7 cellular contexts compared by ENCODE assay signal in genomic region chr5:55937598-55937997, GRCh38. TPM values are rescaled to one million over a fixed set of nuclear protein-coding genes. Genes with fewer than 3 reads are reported as not detected.
DNase-seq lines count a peak whose midpoint lies in the region; ATAC-seq, FAIRE-seq and TF ChIP-seq lines count a peak whose summit lies in the region.
"Not testable (repeated sequence)": the region's sequence is repeated elsewhere in the genome, so short reads cannot be mapped to it uniquely, and the experiment has no call there.

No MANE protein-coding gene starts in this region.

- peak overlapping the region; percentile 9; the same call in 1 of the 2 replicates for H3K4me2 ChIP-seq in KMS-11
- H3K4me2 ChIP-seq in HepG2 (ENCODE audit: low read depth, low read length); smooth muscle cell: not testable (repeated sequence)

- H3K9me3 Mint-ChIP-seq in CD8-positive, alpha-beta T cell; activated CD4-positive, alpha-beta T cell treated with anti-CD3 and anti-CD28 coated beads for 36 hours (ENCODE audit: low read depth); activated naive CD8-positive, alpha-beta T cell (ENCODE audit: low read depth): not testable (repeated sequence)

- H3K79me2 ChIP-seq in KMS-11 (ENCODE audit: insufficient read depth, low read depth); HepG2 (ENCODE audit: insufficient read depth, low read length); smooth muscle cell (ENCODE audit: low read depth): not testable (repeated sequence)

- H3K27me3 Mint-ChIP-seq in CD8-positive, alpha-beta T cell (ENCODE audit: low read depth); activated CD4-positive, alpha-beta T cell treated with anti-CD3 and anti-CD28 coated beads for 36 hours; activated naive CD8-positive, alpha-beta T cell: not testable (repeated sequence)

- not testable (repeated sequence) for H3K9me3 ChIP-seq in CD8-positive, alpha-beta T cell (ENCODE audit: low read length); HepG2 (ENCODE audit: low read length); smooth muscle cell (replicated peaks; ENCODE audit: low read depth)

- not testable (repeated sequence) for TF ChIP-seq RAD21 in HepG2 (CRISPR knock-in tag; IDR thresholded peaks at IDR 0.05)

- peaks cover 64% of the 10 kb centered on the region for H3F3A ChIP-seq in smooth muscle cell (ENCODE audit: low read depth)

- H4K20me1 ChIP-seq in KMS-11 (ENCODE audit: insufficient read depth); HepG2 (ENCODE audit: insufficient read depth, low read length): not testable (repeated sequence)
- H4K20me1 ChIP-seq in smooth muscle cell (ENCODE audit: low read depth) = peaks cover 40% of the 10 kb centered on the region

- DNase-seq in CD8-positive, alpha-beta T cell; activated CD4-positive, alpha-beta T cell treated with anti-CD3 and anti-CD28 coated beads for 36 hours; HepG2 (ENCODE audit: low spot score); smooth muscle cell (lab: John Stamatoyannopoulos, UW; ENCODE audit: unreplicated experiment): not testable (repeated sequence)

- peaks cover 11% of the 10 kb centered on the region for H3K4me1 Mint-ChIP-seq in CD8-positive, alpha-beta T cell (ENCODE audit: low read depth)
- H3K4me1 Mint-ChIP-seq in activated CD4-positive, alpha-beta T cell treated with anti-CD3 and anti-CD28 coated beads for 36 hours = peaks cover 18% of the 10 kb centered on the region
- peaks cover 15% of the 10 kb centered on the region for H3K4me1 Mint-ChIP-seq in activated naive CD8-positive, alpha-beta T cell (ENCODE audit: low read depth)

- H3K27ac Mint-ChIP-seq in CD8-positive, alpha-beta T cell = peak overlapping the region; percentile 37
- peak overlapping the region; percentile 58 for H3K27ac Mint-ChIP-seq in activated CD4-positive, alpha-beta T cell treated with anti-CD3 and anti-CD28 coated beads for 36 hours
- H3K27ac Mint-ChIP-seq in activated naive CD8-positive, alpha-beta T cell = peak overlapping the region; percentile 42

- not testable (repeated sequence) for H3K4me3 Mint-ChIP-seq in CD8-positive, alpha-beta T cell; activated CD4-positive, alpha-beta T cell treated with anti-CD3 and anti-CD28 coated beads for 36 hours; activated naive CD8-positive, alpha-beta T cell

- H3K4me3 ChIP-seq in CD8-positive, alpha-beta T cell (ENCODE audit: low read depth, low read length); KMS-11 (IDR thresholded peaks at IDR 0.05; ENCODE audit: insufficient read depth, low read depth, low read length); HepG2 (replicated peaks in 1 of 3; ENCODE audit: insufficient read depth in 1 of 3, low read depth in 2 of 3, low read length in 3 of 3); smooth muscle cell: not testable (repeated sequence)

- POLR2A ChIA-PET in CD8-positive, alpha-beta T cell (lab: Charles Lee) = not testable (repeated sequence)
- POLR2A ChIA-PET in activated CD4-positive, alpha-beta T cell treated with anti-CD3 and anti-CD28 coated beads for 36 hours (lab: Charles Lee) = interaction anchor here (0.6 kb wide), 1 partner anchor 332 kb away, joined by 4 read pairs; no protein-coding TSS in a partner anchor
- POLR2A ChIA-PET in HepG2 (lab: Yijun Ruan, JAX) = interaction anchor here (3.1 kb wide), 1 partner anchor 264 kb away, joined by 18 read pairs; no protein-coding TSS in a partner anchor

- peak; percentile 89 for FAIRE-seq in colon (lab: Jason Lieb, UNC)
- FAIRE-seq in HepG2 (lab: Jason Lieb, UNC) = not testable (repeated sequence)

- not testable (repeated sequence) for TF ChIP-seq POLR2A in HepG2 (IDR thresholded peaks at IDR 0.05; ENCODE audit: insufficient read depth in 1 of 2, low read depth in 2 of 2, low read length in 2 of 2)

- CTCF ChIA-PET in CD8-positive, alpha-beta T cell (lab: Charles Lee) = interaction anchor here (1.1 to 4.6 kb wide), 8 partner anchors 41 to 900 kb away, joined by 3 to 72 read pairs (median 10); no protein-coding TSS in a partner anchor
- CTCF ChIA-PET in activated CD4-positive, alpha-beta T cell treated with anti-CD3 and anti-CD28 coated beads for 36 hours (lab: Charles Lee) = interaction anchor here (0.6 to 6.8 kb wide), 23 partner anchors 9 to 901 kb away, joined by 3 to 97 read pairs (median 4); no protein-coding TSS in a partner anchor
- CTCF ChIA-PET in HepG2 (lab: Yijun Ruan, JAX; ENCODE audit: low intra/inter-chr PET ratio, low total read pairs) = interaction anchor here (2.5 kb wide), 1 partner anchor 264 kb away, joined by 24 read pairs; no protein-coding TSS in a partner anchor

- H3K36me3 Mint-ChIP-seq in CD8-positive, alpha-beta T cell = peaks cover 54% of the 10 kb centered on the region
- H3K36me3 Mint-ChIP-seq in activated CD4-positive, alpha-beta T cell treated with anti-CD3 and anti-CD28 coated beads for 36 hours (ENCODE audit: low read depth) = peaks cover 34% of the 10 kb centered on the region
- H3K36me3 Mint-ChIP-seq in activated naive CD8-positive, alpha-beta T cell = not testable (repeated sequence)

- not testable (repeated sequence) for H3K27me3 ChIP-seq in CD8-positive, alpha-beta T cell (ENCODE audit: insufficient read depth, low read length); KMS-11 (ENCODE audit: insufficient read depth, low read depth); HepG2 (ENCODE audit: control insufficient read depth in 1 of 2, insufficient read depth in 2 of 2, low read length in 2 of 2); smooth muscle cell (ENCODE audit: low read depth)

- not testable (repeated sequence) for ATAC-seq in CD8-positive, alpha-beta T cell; activated CD4-positive, alpha-beta T cell treated with anti-CD3 and anti-CD28 coated beads for 36 hours; HepG2

- not testable (repeated sequence) for H2AFZ ChIP-seq in KMS-11 (ENCODE audit: low read depth); HepG2 (ENCODE audit: low read length); smooth muscle cell (ENCODE audit: low read depth)

- H3K36me3 ChIP-seq in CD8-positive, alpha-beta T cell (ENCODE audit: insufficient read depth, low read length) = not testable (repeated sequence)
- H3K36me3 ChIP-seq in KMS-11 (ENCODE audit: insufficient read depth) = peaks cover 34% of the 10 kb centered on the region
- H3K36me3 ChIP-seq in HepG2 (replicated peaks in 1 of 2; ENCODE audit: control insufficient read depth in 1 of 2, insufficient read depth in 2 of 2, low read length in 2 of 2) = peaks cover 6 to 22% of the 10 kb centered on the region in 2 experiments
- H3K36me3 ChIP-seq in smooth muscle cell (ENCODE audit: low read depth) = peaks cover 33% of the 10 kb centered on the region

- not testable (repeated sequence) for TF ChIP-seq EP300 in HepG2 (IDR thresholded peaks at IDR 0.05; ENCODE audit: low read depth in 2 of 2, low read length in 2 of 2); HepG2 (CRISPR knock-in tag; IDR thresholded peaks at IDR 0.05; ENCODE audit: borderline replicate concordance)

- TF ChIP-seq CTCF in CD8-positive, alpha-beta T cell (IDR thresholded peaks at IDR 0.05); KMS-11 (conservative IDR thresholded peaks at IDR 0.05; ENCODE audit: low read depth, low read length); HepG2 (CRISPR knock-in tag; IDR thresholded peaks at IDR 0.05); smooth muscle cell (IDR thresholded peaks at IDR 0.05; ENCODE audit: borderline replicate concordance, insufficient read depth, poor library complexity, severe bottlenecking): not testable (repeated sequence)

- intact Hi-C loops in CD8-positive, alpha-beta T cell (cut with DNase I, micrococcal nuclease) = loop anchor here (2.0 to 10.0 kb wide), 5 partner anchors 45 to 1285 kb away; partner anchors contain the start of gene CDC20B (in 1 of the 2)
- intact Hi-C loops in activated CD4-positive, alpha-beta T cell treated with anti-CD3 and anti-CD28 coated beads for 36 hours (cut with DNase I, micrococcal nuclease) = loop anchor here (2.0 to 5.0 kb wide), 4 partner anchors 25 to 900 kb away; no protein-coding TSS in a partner anchor
- intact Hi-C loops in HepG2 (cut with micrococcal nuclease; ENCODE audit: unreplicated experiment) = loop anchor here (1.0 to 10.0 kb wide), 4 partner anchors 327 to 897 kb away; partner anchors contain the start of gene CDC20B

- not testable (repeated sequence) for BruUV-seq in HepG2 (replicated peaks; lab: Mats Ljungman, UMichigan)

- in situ Hi-C loops in HepG2 (cut with HindIII; ENCODE audit: extremely low pct_ligation_motif_present, low pct_unique_long_range_greater_than_20kb) = loop anchor here (25.0 kb wide), 1 partner anchor 900 kb away; no protein-coding TSS in a partner anchor

- H3K4me1 ChIP-seq in CD8-positive, alpha-beta T cell (ENCODE audit: insufficient read depth, low read length); smooth muscle cell (ENCODE audit: low read depth): not testable (repeated sequence)
- peaks cover 89% of the 10 kb centered on the region for H3K4me1 ChIP-seq in KMS-11 (ENCODE audit: low read depth, poor library complexity, severe bottlenecking)
- H3K4me1 ChIP-seq in HepG2 (ENCODE audit: insufficient read depth, low read length) = peaks cover 35% of the 10 kb centered on the region

- not testable (repeated sequence) for H3K27ac ChIP-seq in CD8-positive, alpha-beta T cell (ENCODE audit: low read depth, low read length); KMS-11; HepG2 (ENCODE audit: extremely low read length, insufficient read depth, low read length)
- peak overlapping the region; percentile 41 for H3K27ac ChIP-seq in smooth muscle cell (ENCODE audit: low read depth)

- H3K9ac ChIP-seq in KMS-11; HepG2 (ENCODE audit: insufficient read depth, low read depth, low read length); smooth muscle cell (ENCODE audit: low read depth): not testable (repeated sequence)

RNA-seq across cellular contexts. Expression of gene IL6ST, which starts 57.2 kb away (rescaled TPM):
- total RNA-seq in CD8-positive, alpha-beta T cell = 100 to 1,000 TPM; 201 to 214 TPM
- total RNA-seq in activated CD4-positive, alpha-beta T cell treated with anti-CD3 and anti-CD28 coated beads for 36 hours = 10 to 100 TPM; 57.1 to 64.4 TPM
- total RNA-seq in HepG2 (2016; rRNA removed; fragmentation: Illumina TruSeq; extraction: Trizol) (161 and 166 TPM in 2 replicates), smooth muscle cell (1,401 and 1,456 TPM in 2 replicates)
- total RNA-seq in HepG2 (2016; cell fraction: cytosol; rRNA removed; fragmentation: Illumina TruSeq; extraction: Trizol; ENCODE audit: low read depth) = 14.7 and 15.1 TPM in 2 replicates
- 168 TPM in 2 replicates for total RNA-seq in HepG2 (2016; cell fraction: insoluble cytoplasmic fraction; rRNA removed; fragmentation: Illumina TruSeq; extraction: Trizol)
- total RNA-seq in HepG2 (2016; cell fraction: membrane; rRNA removed; fragmentation: Illumina TruSeq; extraction: Trizol) = 65.8 and 71.7 TPM in 2 replicates
- 163 and 201 TPM in 2 replicates for total RNA-seq in HepG2 (2016; cell fraction: nucleus; rRNA removed; fragmentation: Illumina TruSeq; extraction: Trizol)
- polyA plus RNA-seq in HepG2 (2011; rRNA removed) (57.9 and 66.6 TPM in 2 replicates), smooth muscle cell (555 and 672 TPM in 2 replicates)
- 31.2 and 65.6 TPM in 2 replicates for polyA plus RNA-seq in HepG2 (2011; cell fraction: cytosol; rRNA removed)
- polyA plus RNA-seq in HepG2 (2011; cell fraction: nucleus; rRNA removed) = 23.4 and 30.7 TPM in 2 replicates
- 51.0 and 78.1 TPM in 2 replicates for polyA plus RNA-seq in HepG2 (2012)
- 2.0 and 2.1 TPM in 2 replicates for polyA plus RNA-seq in HepG2 (2016; cell fraction: cytosol; fragmentation: Illumina TruSeq; extraction: Trizol; ENCODE audit: low read depth)
- 43.1 and 49.7 TPM in 2 replicates for polyA plus RNA-seq in HepG2 (2016; cell fraction: insoluble cytoplasmic fraction; fragmentation: Illumina TruSeq; extraction: Trizol; ENCODE audit: low read depth)
- 9.8 and 10.4 TPM in 2 replicates for polyA plus RNA-seq in HepG2 (2016; cell fraction: membrane; fragmentation: Illumina TruSeq; extraction: Trizol; ENCODE audit: low read depth)
- 83.2 and 85.6 TPM in 2 replicates for polyA plus RNA-seq in HepG2 (2016; cell fraction: nucleus; fragmentation: Illumina TruSeq; extraction: Trizol; ENCODE audit: insufficient read depth, low read depth)
- 72.6 and 124 TPM in 2 replicates for polyA minus RNA-seq in HepG2 (2011; rRNA and poly(A)+ RNA removed; ENCODE audit: low replicate concordance)
- 241 and 268 TPM in 2 replicates for polyA minus RNA-seq in HepG2 (2011; cell fraction: cytosol; rRNA and poly(A)+ RNA removed)
- polyA minus RNA-seq in HepG2 (2011; cell fraction: nucleus; rRNA and poly(A)+ RNA removed) = 145 and 264 TPM in 2 replicates
